13 cellular contexts compared by ENCODE assay signal in genomic region chr13:101455863-101456262, GRCh38. TPM values are rescaled to one million over a fixed set of nuclear protein-coding genes. Genes with fewer than 3 reads are reported as not detected.
A peak's percentile ranks its signal among the peaks of the same experiment; 100 is the strongest.
DNase-seq lines count a peak whose midpoint lies in the region; ATAC-seq and TF ChIP-seq lines count a peak whose summit lies in the region.
"Had no signal": no experiment of that assay in that cellular context is flagged by ENCODE, and none has a peak within 500 bp of the region (broad histone marks: within the 10 kb centered on the region; RNA-seq: fewer than 3 reads in every experiment).

No MANE protein-coding gene starts in this region.

- no peak overlapping the region for H2BK12ac ChIP-seq in neuronal stem cell (ENCODE audit: low read length)

- no peaks in the 10 kb centered on the region; the same call in none of the 2 replicates for H3K27me3 Mint-ChIP-seq in HFFc6 (ENCODE audit: insufficient read depth)

- no peak overlapping the region for H3K4me2 ChIP-seq in hepatocyte
- H3K4me2 ChIP-seq in neuronal stem cell (ENCODE audit: insufficient read depth, low read length, poor library complexity, severe bottlenecking): no peak overlapping the region

- no peaks in the 10 kb centered on the region for H3K9me3 ChIP-seq in ascending aorta
- no peaks in the 10 kb centered on the region for H3K9me3 ChIP-seq in hepatocyte (ENCODE audit: low read depth)
- no peaks in the 10 kb centered on the region for H3K9me3 ChIP-seq in upper lobe of right lung
- H3K9me3 ChIP-seq in neuronal stem cell (replicated peaks in 1 of 2; ENCODE audit: control insufficient read depth in 2 of 2, insufficient read depth in 1 of 2, low read depth in 1 of 2, low read length in 2 of 2): no peaks in the 10 kb centered on the region
- H3K9me3 ChIP-seq: adrenal gland, gastrocnemius medialis, mucosa of descending colon, stomach had no signal

- no peaks in the 10 kb centered on the region for H3K27me3 ChIP-seq in ascending aorta
- no peaks in the 10 kb centered on the region for H3K27me3 ChIP-seq in hepatocyte
- no peaks in the 10 kb centered on the region for H3K27me3 ChIP-seq in upper lobe of right lung
- no peaks in the 10 kb centered on the region for H3K27me3 ChIP-seq in neuronal stem cell (ENCODE audit: control insufficient read depth in 3 of 3, insufficient read depth in 3 of 3, low read depth in 1 of 3, low read length in 3 of 3)
- H3K27me3 ChIP-seq: adrenal gland, gastrocnemius medialis had no signal

- H3K9me2 ChIP-seq in hepatocyte (replicated peaks; ENCODE audit: insufficient read depth): no peaks in the 10 kb centered on the region

- H4K20me1 ChIP-seq in hepatocyte (ENCODE audit: insufficient read depth, poor library complexity, severe bottlenecking): no peaks in the 10 kb centered on the region

- H3K18ac ChIP-seq in neuronal stem cell (ENCODE audit: low read length): no peak overlapping the region

- no peak overlapping the region for H2BK5ac ChIP-seq in neuronal stem cell (ENCODE audit: low read length)

- peaks cover 51% of the 10 kb centered on the region for H3K36me3 Mint-ChIP-seq in HFFc6 (ENCODE audit: low read depth)

- H3K36me3 ChIP-seq in ascending aorta (no peaks in the 10 kb centered on the region), hepatocyte (replicated peaks; ENCODE audit: insufficient read depth, low read depth) (no peaks in the 10 kb centered on the region), upper lobe of right lung (no peaks in the 10 kb centered on the region), neuronal stem cell (replicated peaks in 1 of 2; ENCODE audit: control insufficient read depth in 2 of 2, insufficient read depth in 2 of 2, low read length in 2 of 2) (no peaks in the 10 kb centered on the region)
- H3K36me3 ChIP-seq: adrenal gland, gastrocnemius medialis, stomach had no signal

- H3K14ac ChIP-seq in neuronal stem cell (ENCODE audit: low read length): no peak overlapping the region

- no peak overlapping the region for H4K8ac ChIP-seq in neuronal stem cell (ENCODE audit: low read depth, low read length)

- 12% methylated on average over 3 of the region's 3 CpGs for WGBS in hepatocyte (ENCODE audit: low lambda C conversion rate, missing lambda C conversion rate)
- WGBS in neuronal stem cell (ENCODE audit: extremely low coverage in 2 of 2, insufficient read length in 2 of 2, insufficient replicate concordance in 1 of 2), 2 donors: no CpG with 5 or more reads among the region's 3 CpGs

- DNase-seq in HFFc6 (peak; percentile 94), ascending aorta (ENCODE audit: low spot score in 2 of 2) (no peak), hepatocyte (ENCODE audit: low spot score) (peak; percentile 34), upper lobe of right lung (no peak), germinal center (ENCODE audit: low spot score) (no peak), head of caudate nucleus (no peak), neuronal stem cell (ENCODE audit: low spot score) (no peak), NCI-H1105 (lab: John Stamatoyannopoulos, UW) (no peak)
- DNase-seq: adrenal gland, gastrocnemius medialis, mucosa of descending colon, NCI-H2171, stomach had no signal

- no peaks in the 10 kb centered on the region for H3K79me2 ChIP-seq in hepatocyte

- peak overlapping the region; percentile 78 for H3K27ac Mint-ChIP-seq in HFFc6

- no peaks in the 10 kb centered on the region for H3K79me1 ChIP-seq in neuronal stem cell (ENCODE audit: low read depth, low read length)

- TF ChIP-seq CTCF in HFFc6 (IDR thresholded peaks at IDR 0.05) (no peak), ascending aorta (IDR thresholded peaks at IDR 0.05) (no peak), hepatocyte (IDR thresholded peaks at IDR 0.05; ENCODE audit: poor library complexity) (no peak), upper lobe of right lung (IDR thresholded peaks at IDR 0.05) (no peak)

- intact Hi-C loops in ascending aorta (cut with DNase I): loop anchor here (5.0 kb wide), 1 partner anchor 41 kb away; no protein-coding TSS in a partner anchor
- intact Hi-C loops in upper lobe of right lung (cut with DNase I): no loop called here
- intact Hi-C loops in head of caudate nucleus (cut with DNase I): no loop called here

- H4K91ac ChIP-seq in neuronal stem cell (ENCODE audit: low read depth, low read length, poor library complexity): no peak overlapping the region

- H2BK120ac ChIP-seq in neuronal stem cell (ENCODE audit: low read depth, low read length): no peak overlapping the region

- H3K4me3 ChIP-seq in ascending aorta (peak overlapping the region in 1 of 2 donors; percentile 77), hepatocyte (no peak overlapping the region), upper lobe of right lung (no peak overlapping the region), neuronal stem cell (ENCODE audit: low read length in 2 of 2) (no peak overlapping the region)
- H3K4me3 ChIP-seq: adrenal gland, gastrocnemius medialis, mucosa of descending colon, stomach had no signal

- no peak overlapping the region for H2BK15ac ChIP-seq in neuronal stem cell (ENCODE audit: low read length)

- peak overlapping the region; percentile 90 to 95 for H3K27ac ChIP-seq in ascending aorta
- H3K27ac ChIP-seq in hepatocyte: no peak overlapping the region
- no peak overlapping the region for H3K27ac ChIP-seq in upper lobe of right lung
- H3K27ac ChIP-seq in neuronal stem cell (replicated peaks; ENCODE audit: low read length): no peak overlapping the region
- H3K27ac ChIP-seq: adrenal gland, stomach had no signal

- ATAC-seq in upper lobe of right lung: peak; percentile 36
- ATAC-seq: gastrocnemius medialis, mucosa of descending colon had no signal

- no peak overlapping the region for H3K4ac ChIP-seq in neuronal stem cell (ENCODE audit: low read length)

- H3K4me1 ChIP-seq in ascending aorta (peaks cover 3 to 28% of the 10 kb centered on the region in 2 donors), hepatocyte (ENCODE audit: insufficient read depth) (peaks cover 3% of the 10 kb centered on the region), upper lobe of right lung (no peaks in the 10 kb centered on the region), neuronal stem cell (ENCODE audit: control insufficient read depth in 2 of 2, insufficient read depth in 1 of 2, low read depth in 1 of 2, low read length in 2 of 2) (no peaks in the 10 kb centered on the region)
- H3K4me1 ChIP-seq: gastrocnemius medialis had no signal

- peaks cover 65% of the 10 kb centered on the region for H3K4me1 Mint-ChIP-seq in HFFc6 (ENCODE audit: low read depth)

- peak overlapping the region; percentile 65 for H3K4me3 Mint-ChIP-seq in HFFc6

- H2AK5ac ChIP-seq in neuronal stem cell (ENCODE audit: low read depth, low read length): no peak overlapping the region

- no peak overlapping the region for H3K23ac ChIP-seq in neuronal stem cell (ENCODE audit: low read depth, low read length, poor library complexity)

- no peak overlapping the region for H3K9ac ChIP-seq in neuronal stem cell (ENCODE audit: low read depth, low read length, poor library complexity)

- H3K9me3 Mint-ChIP-seq in HFFc6: no peaks in the 10 kb centered on the region; the same call in none of the 2 replicates

- no peak overlapping the region for H2AFZ ChIP-seq in hepatocyte
- no peak overlapping the region for H2AFZ ChIP-seq in neuronal stem cell (ENCODE audit: low read length)

RNA-seq across cellular contexts. Expression of gene ITGBL1, which starts 3.4 kb away (rescaled TPM):
- 100 to 1,000 TPM in 5 of 6 experiments, 10 to 100 TPM in 1; 92.4 to 114 (median 105) TPM for total RNA-seq in HFFc6 (2021; fragmentation: NEBNext Ultra II Directional; extraction: Animal tissue kit (Norgen Biotek cat#: 25700))
- 47.1 TPM for total RNA-seq in ascending aorta
- total RNA-seq in hepatocyte: 0.33 TPM in 1 of 2 replicates, not detected in the other
- not detected in 2 replicates for polyA plus RNA-seq in hepatocyte
- 43.6 TPM for total RNA-seq in upper lobe of right lung
- not detected for polyA plus RNA-seq in neuronal stem cell (2013, experiment 1 of 2)
- polyA plus RNA-seq in neuronal stem cell (2013, experiment 2 of 2): not detected

RNA-seq across cellular contexts. Expression of gene NALCN, which starts 39.6 kb away (rescaled TPM):
- total RNA-seq in HFFc6 (2021; fragmentation: NEBNext Ultra II Directional; extraction: Animal tissue kit (Norgen Biotek cat#: 25700)): 1 to 10 TPM; 4.0 to 6.1 (median 5.0) TPM
- total RNA-seq in ascending aorta: 18.5 TPM
- total RNA-seq in hepatocyte: 0.33 and 0.48 TPM in 2 replicates
- 0.36 and 0.57 TPM in 2 replicates for polyA plus RNA-seq in hepatocyte
- 3.5 TPM for total RNA-seq in upper lobe of right lung
- polyA plus RNA-seq in neuronal stem cell (2013, experiment 1 of 2): 0.32 TPM
- polyA plus RNA-seq in neuronal stem cell (2013, experiment 2 of 2): 0.32 TPM

Comparison
In these comparisons a context has a peak if more than half of its experiments do, and no peak if none do; other contexts are left out.
1. DNase-seq: peak in HFFc6 (single experiment) and hepatocyte (single experiment); none in ascending aorta (0 of 2), upper lobe of right lung (single experiment), germinal center (single experiment), head of caudate nucleus (0 of 42), neuronal stem cell (single experiment) and NCI-H1105 (single experiment).
2. H3K27ac ChIP-seq: peak in ascending aorta (2 of 2); none in hepatocyte (single experiment), upper lobe of right lung (single experiment) and neuronal stem cell (single experiment).
3. RNA of gene ITGBL1, which starts 3.4 kb away (total RNA-seq): 92.4 to 114 TPM in HFFc6, 47.1 TPM in ascending aorta (single experiment) and 43.6 TPM in upper lobe of right lung (single experiment); 0.33 TPM in hepatocyte; every median in the first group is over 10 times any median in the second.